In genomic region chr6:128694303-128695009, GRCh38 we compare ENCODE assay signal across 17 cellular contexts.
DNase-seq lines count a peak whose midpoint lies in the region; ATAC-seq, FAIRE-seq and TF ChIP-seq lines count a peak whose summit lies in the region.
"Had no signal": no experiment of that assay in that cellular context is flagged by ENCODE, and none has a peak within 500 bp of the region (broad histone marks: within the 10 kb centered on the region; RNA-seq: fewer than 3 reads in every experiment).

No MANE protein-coding gene starts in this region.

- no peak overlapping the region for H3K27ac ChIP-seq in astrocyte (ENCODE audit: low read depth, low read length)
- H3K27ac ChIP-seq: left ventricle myocardium inferior, neural progenitor cell, SJCRH30, VCaP had no signal

- DNase-seq in astrocyte (ENCODE audit: low read depth) (no peak), H7 (no peak), NCI-H2029 (lab: John Stamatoyannopoulos, UW) (no peak), NCI-H526 (lab: John Stamatoyannopoulos, UW) (no peak)
- no peak for DNase-seq in activated T-cell treated with anti-CD3 and anti-CD28 coated beads, Interleukin-2, amount 50 U/mL, for 72 hours
- DNase-seq: AML-193, anterior cingulate cortex, DND-41, left ventricle myocardium inferior, NCI-H1105 treated with DMSO at 0.1 percent for 48 hours, NCI-H69, SJCRH30 had no signal

- no peak for TF ChIP-seq CTCF in astrocyte (IDR thresholded peaks at IDR 0.05; ENCODE audit: insufficient read depth, low read depth, low read length)

- peak overlapping the region; percentile 7 for H3K4me3 Mint-ChIP-seq in astrocyte (ENCODE audit: unreplicated experiment)
- H3K4me3 Mint-ChIP-seq in activated T-cell treated with anti-CD3 and anti-CD28 coated beads, Interleukin-2, amount 50 U/mL, for 72 hours, result no peak overlapping the region
- H3K4me3 Mint-ChIP-seq: neural progenitor cell had no signal

- peaks cover 13% of the 10 kb centered on the region for H3K4me1 Mint-ChIP-seq in astrocyte (ENCODE audit: low read depth, unreplicated experiment)
- no peaks in the 10 kb centered on the region for H3K4me1 Mint-ChIP-seq in activated T-cell treated with anti-CD3 and anti-CD28 coated beads, Interleukin-2, amount 50 U/mL, for 72 hours (ENCODE audit: low read depth)

- no peak overlapping the region for H3K4me2 ChIP-seq in astrocyte (ENCODE audit: low read length)
- H3K4me2 ChIP-seq: neural progenitor cell had no signal

- no peaks in the 10 kb centered on the region for H3K27me3 ChIP-seq in astrocyte (ENCODE audit: insufficient read depth, low read length)
- no peaks in the 10 kb centered on the region for H3K27me3 ChIP-seq in H7 (ENCODE audit: control insufficient read depth, insufficient read depth, low read length)
- H3K27me3 ChIP-seq: neural progenitor cell, SJCRH30 had no signal

- ATAC-seq in GM18867 (IDR thresholded peaks at IDR 0.05; ENCODE audit: unreplicated experiment), result peak; percentile 75
- ATAC-seq in GM21526 (IDR thresholded peaks at IDR 0.05; ENCODE audit: low FRiP score, unreplicated experiment), result peak; percentile 77
- peak; percentile 80 for ATAC-seq in HG03060 (IDR thresholded peaks at IDR 0.05; ENCODE audit: low read depth, unreplicated experiment)
- ATAC-seq in activated T-cell treated with anti-CD3 and anti-CD28 coated beads, Interleukin-2, amount 50 U/mL, for 72 hours (replicated peaks in 1 of 2), result no peak

- H3K9ac ChIP-seq in astrocyte (ENCODE audit: low read length), result no peak overlapping the region
- H3K9ac ChIP-seq: neural progenitor cell had no signal

- no peak overlapping the region for H3K27ac Mint-ChIP-seq in astrocyte (ENCODE audit: unreplicated experiment)
- no peak overlapping the region for H3K27ac Mint-ChIP-seq in activated T-cell treated with anti-CD3 and anti-CD28 coated beads, Interleukin-2, amount 50 U/mL, for 72 hours
- H3K27ac Mint-ChIP-seq: neural progenitor cell had no signal

- H3K9me3 Mint-ChIP-seq in astrocyte (ENCODE audit: unreplicated experiment), result peaks cover 2% of the 10 kb centered on the region
- peaks cover 0 to under 1% of the 10 kb centered on the region in 2 donors for H3K9me3 Mint-ChIP-seq in activated T-cell treated with anti-CD3 and anti-CD28 coated beads, Interleukin-2, amount 50 U/mL, for 72 hours
- H3K9me3 Mint-ChIP-seq: neural progenitor cell had no signal

- H3K36me3 Mint-ChIP-seq in astrocyte (ENCODE audit: low read depth, unreplicated experiment), result no peaks in the 10 kb centered on the region
- no peaks in the 10 kb centered on the region for H3K36me3 Mint-ChIP-seq in activated T-cell treated with anti-CD3 and anti-CD28 coated beads, Interleukin-2, amount 50 U/mL, for 72 hours (ENCODE audit: insufficient read depth in 2 of 2)
- H3K36me3 Mint-ChIP-seq: neural progenitor cell had no signal

- no peaks in the 10 kb centered on the region for H3K79me2 ChIP-seq in astrocyte (ENCODE audit: insufficient read depth, low read length)

- H3K4me1 ChIP-seq in astrocyte (ENCODE audit: insufficient read depth, low read length), result peaks cover 4% of the 10 kb centered on the region
- H3K4me1 ChIP-seq: neural progenitor cell, SJCRH30 had no signal

- no peak for FAIRE-seq in astrocyte (lab: Jason Lieb, UNC)

- H3K36me3 ChIP-seq in astrocyte (ENCODE audit: insufficient read depth, low read length) (no peaks in the 10 kb centered on the region), H7 (replicated peaks; ENCODE audit: control insufficient read depth, insufficient read depth, low read length) (no peaks in the 10 kb centered on the region)
- H3K36me3 ChIP-seq: left ventricle myocardium inferior, neural progenitor cell, SJCRH30 had no signal

- H3K27me3 Mint-ChIP-seq in astrocyte (ENCODE audit: low read depth, unreplicated experiment), result no peaks in the 10 kb centered on the region
- peaks cover 20% of the 10 kb centered on the region for H3K27me3 Mint-ChIP-seq in activated T-cell treated with anti-CD3 and anti-CD28 coated beads, Interleukin-2, amount 50 U/mL, for 72 hours (ENCODE audit: low read depth)

- H4K20me1 ChIP-seq in astrocyte (ENCODE audit: insufficient read depth, low read length), result no peaks in the 10 kb centered on the region

- no peaks in the 10 kb centered on the region for H3K9me3 ChIP-seq in astrocyte (ENCODE audit: insufficient read depth, low read depth, low read length)
- H3K9me3 ChIP-seq: left ventricle myocardium inferior, SJCRH30 had no signal

- no peak overlapping the region for H3K4me3 ChIP-seq in astrocyte (ENCODE audit: insufficient read depth, low read depth, low read length)
- H3K4me3 ChIP-seq in H7 (ENCODE audit: insufficient read depth, low read depth, low read length), result no peak overlapping the region
- H3K4me3 ChIP-seq: left ventricle myocardium inferior, neural progenitor cell, SJCRH30 had no signal

- no peak overlapping the region for H2AFZ ChIP-seq in astrocyte (ENCODE audit: low read depth, low read length)
- H2AFZ ChIP-seq: neural progenitor cell had no signal

Comparison
In these comparisons a context has a peak if more than half of its experiments do, and no peak if none do; other contexts are left out.
1. ATAC-seq: peak in GM18867 (single experiment), GM21526 (single experiment) and HG03060 (single experiment); none in activated T-cell treated with anti-CD3 and anti-CD28 coated beads, Interleukin-2, amount 50 U/mL, for 72 hours (0 of 2).